Comparison of ENCODE assay signal across 8 cellular contexts in genomic region chr19:18785179-18786124, GRCh38. TPM values are rescaled to one million over a fixed set of nuclear protein-coding genes. Genes with fewer than 3 reads are reported as not detected.
DNase-seq lines count a peak whose midpoint lies in the region; ATAC-seq and TF ChIP-seq lines count a peak whose summit lies in the region.

No MANE protein-coding gene starts in this region.

- WGBS in tibial nerve, 2 donors, result 10 to 18% methylated on average over 34 of the region's 65 CpGs

- H3K9me3 ChIP-seq in tibial nerve, result no peaks in the 10 kb centered on the region

- no peak for TF ChIP-seq EP300 in tibial nerve (IDR thresholded peaks at IDR 0.05)

- peaks cover 0 to 48% (median 27%) of the 10 kb centered on the region in 4 donors for H3K4me1 ChIP-seq in tibial nerve

- H3K4me3 ChIP-seq in epithelial cell of esophagus (ENCODE audit: low read length) (peak overlapping the region; percentile 2), tibial nerve (peak overlapping the region in 1 of 4 donors; percentile 7)

- ATAC-seq in omental fat pad (ENCODE audit: low FRiP score) (peak; percentile 51), GM21619 (IDR thresholded peaks at IDR 0.05; ENCODE audit: unreplicated experiment) (no peak)

- H3K36me3 ChIP-seq in tibial nerve, result no peaks in the 10 kb centered on the region

- H3K27me3 ChIP-seq in tibial nerve, result peaks cover 3 to 64% of the 10 kb centered on the region in 2 donors

- H3K27ac ChIP-seq in tibial nerve, result peak overlapping the region in 1 of 4 donors; percentile 15

- TF ChIP-seq POLR2A in tibial nerve (IDR thresholded peaks at IDR 0.05), result no peak

- DNase-seq in NCI-H1092 treated with DMSO at 0.1 percent for 48 hours (lab: John Stamatoyannopoulos, UW) (peak; percentile 14), NCI-H1092 (lab: John Stamatoyannopoulos, UW) (no peak), NCI-H774 (lab: John Stamatoyannopoulos, UW) (peak; percentile 60), epithelial cell of esophagus (ENCODE audit: low read depth) (peak; percentile 69), omental fat pad (ENCODE audit: low spot score) (peak; percentile 48), tibial nerve (ENCODE audit: low spot score in 2 of 2) (peak; percentile 57 to 81)
- DNase-seq in activated CD8-positive, alpha-beta memory T cell treated with anti-CD3 and anti-CD28 coated beads, Interleukin-2, amount 50 U/mL, for 4 hours, result peak; percentile 52

- TF ChIP-seq CTCF in epithelial cell of esophagus (IDR thresholded peaks at IDR 0.05; ENCODE audit: insufficient read depth, low read depth, low read length, missing control alignments) (no peak), omental fat pad (IDR thresholded peaks at IDR 0.05) (no peak), tibial nerve (IDR thresholded peaks at IDR 0.05) (no peak)

RNA-seq across cellular contexts. Expression of gene COMP, which starts 5.7 kb away (rescaled TPM):
- total RNA-seq in omental fat pad, result 1 to 10 TPM; 1.1 to 1.9 (median 1.3) TPM
- 100 to 1,000 TPM in 1 of 4 donors, 10 to 100 TPM in 3; 14.0 to 117 (median 25.3) TPM for total RNA-seq in tibial nerve

RNA-seq across cellular contexts. Expression of gene UPF1, which starts 46.3 kb away (rescaled TPM):
- total RNA-seq in omental fat pad (100 to 1,000 TPM in 2 of 4 donors, 10 to 100 TPM in 2; 67.3 to 113 (median 96.0) TPM), tibial nerve (100 to 1,000 TPM in 1 of 4 donors, 10 to 100 TPM in 3; 75.6 to 117 (median 87.9) TPM)

Comparison
In these comparisons a context has a peak if more than half of its experiments do, and no peak if none do; other contexts are left out.
1. RNA of gene COMP, which starts 5.7 kb away (total RNA-seq): 14.0 to 117 TPM in tibial nerve; 1.1 to 1.9 TPM in omental fat pad; every median in the first group is over 4 times any median in the second.